In genomic region chr10:110448682-110449418, GRCh38 we compare ENCODE assay signal across 1 cellular context.
TF ChIP-seq lines count a peak whose summit lies in the region.

No MANE protein-coding gene starts in this region.

TF ChIP-seq in HepG2, 621 proteins besides CTCF, POLR2A, EP300 and RAD21 (continued from another document):
- no peak for TF ChIP-seq ZNF280D (CRISPR knock-in tag; IDR thresholded peaks at IDR 0.05)
- TF ChIP-seq RNF2 (conservative IDR thresholded peaks at IDR 0.05; ENCODE audit: low read depth): no peak
TF ChIP-seq in HepG2: peak in this region for 0.
